Comparison of ENCODE assay signal across 15 cellular contexts in genomic region chr6:132687306-132687705, GRCh38. TPM values are rescaled to one million over a fixed set of nuclear protein-coding genes. Genes with fewer than 3 reads are reported as not detected.
DNase-seq lines count a peak whose midpoint lies in the region; ATAC-seq, FAIRE-seq and TF ChIP-seq lines count a peak whose summit lies in the region.
"Had no signal": no experiment of that assay in that cellular context is flagged by ENCODE, and none has a peak within 500 bp of the region (broad histone marks: within the 10 kb centered on the region; RNA-seq: fewer than 3 reads in every experiment).

No MANE protein-coding gene starts in this region.

- DNase-seq in H54 (ENCODE audit: insufficient read length, low spot score) (peak; percentile 7), RWPE2 (ENCODE audit: low spot score) (no peak), osteoblast (ENCODE audit: insufficient read length, low spot score, missing footprints) (peak; percentile 23), NOMO-1 treated with dmso at 0.1 percent for 144 hours (lab: John Stamatoyannopoulos, UW; ENCODE audit: unreplicated experiment) (no peak)
- DNase-seq: activated effector memory CD4-positive, alpha-beta T cell treated with Interleukin-2 at 50 U/mL for 16 hours; NCI-H2227 treated with DMSO at 0.1 percent for 48 hours; T-helper 1 cell; testis had no signal

- H4K20me1 ChIP-seq in osteoblast (ENCODE audit: insufficient read depth, low read length) = no peaks in the 10 kb centered on the region

- H3K9me3 ChIP-seq in RWPE2 (ENCODE audit: severe bottlenecking) = no peaks in the 10 kb centered on the region
- H3K9me3 ChIP-seq in osteoblast (ENCODE audit: low read depth, low read length) = no peaks in the 10 kb centered on the region
- H3K9me3 ChIP-seq: testis had no signal

- TF ChIP-seq CTCF in RWPE2 (IDR thresholded peaks at IDR 0.05; ENCODE audit: poor library complexity, severe bottlenecking) (no peak), osteoblast (IDR thresholded peaks at IDR 0.05; ENCODE audit: extremely low read depth, low read depth, low read length) (no peak)

- FAIRE-seq in H54 (lab: Jason Lieb, UNC) = peak; percentile 50

- H3K4me1 ChIP-seq in RWPE2 (ENCODE audit: insufficient read depth, poor library complexity, severe bottlenecking) (peaks cover 9% of the 10 kb centered on the region), osteoblast (ENCODE audit: insufficient read depth, low read length) (peaks cover 15% of the 10 kb centered on the region)
- H3K4me1 ChIP-seq: testis had no signal

- peak; percentile 49; the same call in 1 of the 3 replicates for ATAC-seq in RWPE2 (ENCODE audit: low read depth)
- ATAC-seq in esophagus mucosa = peak; percentile 69
- no peak for ATAC-seq in HG03175 (IDR thresholded peaks at IDR 0.05; ENCODE audit: unreplicated experiment)
- no peak for ATAC-seq in HG02973 (IDR thresholded peaks at IDR 0.05; ENCODE audit: unreplicated experiment)
- ATAC-seq in HG02840 (IDR thresholded peaks at IDR 0.05; ENCODE audit: low FRiP score, unreplicated experiment) = no peak
- ATAC-seq: left lobe of liver had no signal

- H3K36me3 ChIP-seq in RWPE2 (ENCODE audit: low read depth) = no peaks in the 10 kb centered on the region
- no peaks in the 10 kb centered on the region for H3K36me3 ChIP-seq in osteoblast (ENCODE audit: insufficient read depth, low read length)

- H2AFZ ChIP-seq in osteoblast (ENCODE audit: low read length) = peak overlapping the region; percentile 43

- H3K27ac ChIP-seq in RWPE2 (ENCODE audit: poor library complexity, severe bottlenecking) (no peak overlapping the region), osteoblast (ENCODE audit: low read depth, low read length) (no peak overlapping the region)
- H3K27ac ChIP-seq: testis had no signal

- H3K4me3 ChIP-seq in RWPE2 (ENCODE audit: severe bottlenecking) (no peak overlapping the region), osteoblast (ENCODE audit: insufficient read depth, low read length) (peak overlapping the region; percentile 24)
- H3K4me3 ChIP-seq: testis had no signal

- no peaks in the 10 kb centered on the region for H3K79me2 ChIP-seq in osteoblast (ENCODE audit: insufficient read depth, low read length)

- H3K4me2 ChIP-seq in osteoblast (ENCODE audit: insufficient read depth, low read length) = peak overlapping the region; percentile 52

- H3K27me3 ChIP-seq in RWPE2 (ENCODE audit: insufficient read depth, poor library complexity, severe bottlenecking) = no peaks in the 10 kb centered on the region
- no peaks in the 10 kb centered on the region for H3K27me3 ChIP-seq in osteoblast (ENCODE audit: insufficient read depth, low read length)
- H3K27me3 ChIP-seq: testis had no signal

- TF ChIP-seq POLR2A in H54 (IDR thresholded peaks at IDR 0.05; ENCODE audit: low read depth, low read length) = no peak

RNA-seq across cellular contexts. Expression of gene VNN1, which starts 26.5 kb away (rescaled TPM):
- 0.12 TPM for total RNA-seq in esophagus mucosa
- under 0.01 TPM in 1 of 2 replicates, not detected in the other for total RNA-seq in osteoblast
- total RNA-seq: neural crest cell had no signal

RNA-seq across cellular contexts. Expression of gene TAAR1, which starts 28.3 kb away (rescaled TPM):
- total RNA-seq in esophagus mucosa = not detected
- total RNA-seq in osteoblast = not detected in 2 replicates
- total RNA-seq: cerebellum, left lobe of liver, neural crest cell, testis had no signal

Comparison
In these comparisons a context has a peak if more than half of its experiments do, and no peak if none do; other contexts are left out.
1. DNase-seq: peak in H54 (single experiment) and osteoblast (single experiment); none in RWPE2 (single experiment) and NOMO-1 treated with dmso at 0.1 percent for 144 hours (single experiment).
2. ATAC-seq: peak in RWPE2 (single experiment) and esophagus mucosa (single experiment); none in HG03175 (single experiment), HG02973 (single experiment) and HG02840 (single experiment).